In the genomic region with DNA sequence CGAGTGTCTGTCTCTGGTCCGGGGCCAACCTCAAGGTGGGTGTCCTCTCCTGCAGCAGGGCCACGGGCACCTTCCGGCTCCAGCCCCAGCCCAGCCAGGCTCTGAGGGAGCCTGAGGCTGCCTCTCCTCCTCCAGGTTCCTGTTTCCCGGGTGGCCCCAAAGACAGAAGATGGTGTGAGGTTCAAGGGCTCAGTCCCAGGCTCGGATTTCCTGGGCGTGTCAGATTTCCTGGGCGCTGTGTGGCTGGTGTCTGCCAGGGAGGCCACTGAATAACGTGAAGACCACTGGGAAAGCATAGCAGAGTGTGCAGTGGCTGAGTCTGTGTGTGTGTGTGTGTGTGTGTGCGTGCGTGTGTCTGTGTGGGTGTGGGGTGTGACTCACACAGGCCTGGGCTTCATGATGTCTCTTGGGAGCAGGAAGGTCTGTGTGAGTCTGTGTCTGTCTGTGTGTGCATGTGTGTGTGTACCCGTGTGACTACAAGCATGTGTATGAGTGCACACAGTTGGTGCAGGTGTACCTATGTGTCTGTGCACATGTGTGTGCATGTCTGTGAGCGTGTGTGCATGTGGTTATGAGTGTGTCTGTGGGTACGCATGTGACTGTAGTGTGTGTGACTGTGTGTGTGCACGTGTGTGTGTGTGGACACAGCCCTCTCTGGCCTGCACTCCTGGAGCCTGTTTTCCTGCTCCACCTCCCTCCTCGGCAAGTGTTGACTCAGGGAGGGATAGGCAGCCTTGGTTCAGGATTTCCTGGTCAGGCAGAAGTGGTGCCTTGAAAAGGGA, we compare ENCODE assay signal across 8 cellular contexts. TPM values are rescaled to one million over a fixed set of nuclear protein-coding genes. Genes with fewer than 3 reads are reported as not detected.
A peak's percentile ranks its signal among the peaks of the same experiment; 100 is the strongest.
DNase-seq lines count a peak whose midpoint lies in the region; ATAC-seq and TF ChIP-seq lines count a peak whose summit lies in the region.

No MANE protein-coding gene starts in this region.

- no peak overlapping the region for H3K27ac ChIP-seq in skeletal muscle tissue (ENCODE audit: low read depth, low read length)

- peaks cover 0 to 7% (median 0%) of the 10 kb centered on the region in 3 donors for H3K27me3 ChIP-seq in skeletal muscle tissue (ENCODE audit: control insufficient read depth in 3 of 3, insufficient read depth in 3 of 3, low read length in 3 of 3)

- DNase-seq in Right ventricle myocardium superior = peak; percentile 52
- no peak for DNase-seq in cardiac septum (ENCODE audit: low spot score)
- DNase-seq in activated CD4-positive, alpha-beta T cell treated with anti-CD3 and anti-CD28 coated beads, Interleukin-2, amount 50 U/mL, for 48 hours = peak; percentile 49 to 56
- peak; percentile 78 to 80 for DNase-seq in foreskin fibroblast
- no peak for DNase-seq in NCI-H1930 (lab: John Stamatoyannopoulos, UW)
- DNase-seq in inferior parietal cortex (ENCODE audit: extremely low spot score) = no peak

- intact Hi-C loops in Right ventricle myocardium superior (cut with DNase I) = no loop called here
- intact Hi-C loops in cardiac septum (cut with DNase I) = no loop called here

- ATAC-seq in Right ventricle myocardium superior (ENCODE audit: poor library complexity) = peak; percentile 37
- no peak for ATAC-seq in GM19455 (IDR thresholded peaks at IDR 0.05; ENCODE audit: unreplicated experiment)

- H3K4me3 ChIP-seq in foreskin fibroblast (ENCODE audit: low read depth in 1 of 2, low read length in 2 of 2) (no peak overlapping the region), skeletal muscle tissue (ENCODE audit: low read length in 3 of 3) (peak overlapping the region in 2 of 3 donors; percentile 13 to 19)

- peaks cover 15 to 17% (median 17%) of the 10 kb centered on the region in 3 donors for H3K4me1 ChIP-seq in skeletal muscle tissue (ENCODE audit: control insufficient read depth in 3 of 3, insufficient read depth in 3 of 3, low read length in 3 of 3)

- H3K9ac ChIP-seq in skeletal muscle tissue (ENCODE audit: low read depth in 1 of 3, low read length in 3 of 3) = no peak overlapping the region

- no peaks in the 10 kb centered on the region for H3K9me3 ChIP-seq in skeletal muscle tissue (ENCODE audit: control insufficient read depth in 3 of 3, low read length in 3 of 3)

- no peak for TF ChIP-seq CTCF in foreskin fibroblast (IDR thresholded peaks at IDR 0.05; ENCODE audit: low read depth, low read length)

- no peaks in the 10 kb centered on the region for H3K36me3 ChIP-seq in skeletal muscle tissue (ENCODE audit: control insufficient read depth in 3 of 3, insufficient read depth in 3 of 3, low read length in 3 of 3)

RNA-seq across cellular contexts. Expression of a gene that starts 28.3 kb away (rescaled TPM):
- 3.4 TPM for total RNA-seq in Right ventricle myocardium superior
- total RNA-seq in cardiac septum = 2.3 TPM
- total RNA-seq in skeletal muscle tissue = 17.2 TPM

RNA-seq across cellular contexts. Expression of a gene that starts 48.4 kb away (rescaled TPM):
- total RNA-seq in Right ventricle myocardium superior (0.13 TPM), cardiac septum (not detected), skeletal muscle tissue (9.4 TPM)

Comparison
In these comparisons a context has a peak if more than half of its experiments do, and no peak if none do; other contexts are left out.
1. DNase-seq: peak in Right ventricle myocardium superior (single experiment), activated CD4-positive, alpha-beta T cell treated with anti-CD3 and anti-CD28 coated beads, Interleukin-2, amount 50 U/mL, for 48 hours (2 of 2) and foreskin fibroblast (2 of 2); none in cardiac septum (single experiment), NCI-H1930 (0 of 2) and inferior parietal cortex (single experiment).
2. H3K4me3 ChIP-seq: peak in skeletal muscle tissue (2 of 3); none in foreskin fibroblast (0 of 2).